ENCODE assay signal across 8 cellular contexts in genomic region chr2:70248810-70249438, GRCh38. TPM values are rescaled to one million over a fixed set of nuclear protein-coding genes. Genes with fewer than 3 reads are reported as not detected.
DNase-seq lines count a peak whose midpoint lies in the region; ATAC-seq and TF ChIP-seq lines count a peak whose summit lies in the region.

No MANE protein-coding gene starts in this region.

- peak overlapping the region; percentile 73 for H3K4me2 ChIP-seq in trophoblast cell (ENCODE audit: low read length)

- no peak overlapping the region for H2AFZ ChIP-seq in trophoblast cell (ENCODE audit: insufficient read depth, low read length, poor library complexity)

- H3K27ac ChIP-seq in RWPE2 (ENCODE audit: poor library complexity, severe bottlenecking) (peak overlapping the region; percentile 89), trophoblast cell (ENCODE audit: low read depth, low read length) (peak overlapping the region; percentile 95), tibial artery (peak overlapping the region; percentile 90 to 95)

- H4K91ac ChIP-seq in trophoblast cell (ENCODE audit: low read depth, low read length), result no peak overlapping the region

- H2BK5ac ChIP-seq in trophoblast cell (ENCODE audit: low read depth, low read length, poor library complexity), result no peak overlapping the region

- H3K27ac Mint-ChIP-seq in glutamatergic neuron (ENCODE audit: unreplicated experiment), result peak overlapping the region; percentile 100

- TF ChIP-seq CTCF in RWPE2 (IDR thresholded peaks at IDR 0.05; ENCODE audit: poor library complexity, severe bottlenecking) (no peak), glutamatergic neuron (IDR thresholded peaks at IDR 0.05; ENCODE audit: partially characterized antibody, unreplicated experiment) (no peak), tibial artery (IDR thresholded peaks at IDR 0.05) (no peak)

- H3K4ac ChIP-seq in trophoblast cell (ENCODE audit: low read depth, low read length), result no peak overlapping the region

- peak overlapping the region; percentile 62 for H4K8ac ChIP-seq in trophoblast cell (ENCODE audit: low read depth, low read length)

- WGBS in trophoblast cell (ENCODE audit: extremely low coverage, insufficient coverage, insufficient read length), result no CpG with 5 or more reads among the region's 24 CpGs

- no peak overlapping the region for H3K18ac ChIP-seq in trophoblast cell (ENCODE audit: low read length)

- H3K4me1 ChIP-seq in RWPE2 (ENCODE audit: insufficient read depth, poor library complexity, severe bottlenecking), result peaks cover 7% of the 10 kb centered on the region
- peaks cover 0 to 4% of the 10 kb centered on the region in 2 experiments for H3K4me1 ChIP-seq in trophoblast cell (ENCODE audit: control insufficient read depth in 1 of 2, insufficient read depth in 2 of 2, low read length in 2 of 2)
- H3K4me1 ChIP-seq in tibial artery, result peaks cover 0 to 32% (median 22%) of the 10 kb centered on the region in 4 donors

- no peak overlapping the region for H2AK5ac ChIP-seq in trophoblast cell (ENCODE audit: low read length)

- H3K4me3 ChIP-seq in Jurkat, Clone E6-1 (ENCODE audit: low read length), result peak overlapping the region; percentile 99
- peak overlapping the region; percentile 90 for H3K4me3 ChIP-seq in RWPE2 (ENCODE audit: severe bottlenecking)
- H3K4me3 ChIP-seq in trophoblast cell (ENCODE audit: low read depth, low read length), result peak overlapping the region; percentile 3
- peak overlapping the region; percentile 73 to 88 for H3K4me3 ChIP-seq in tibial artery

- peak overlapping the region; percentile 89 for H3K4me3 Mint-ChIP-seq in glutamatergic neuron (ENCODE audit: unreplicated experiment)

- no peak overlapping the region for H3K14ac ChIP-seq in trophoblast cell (ENCODE audit: low read length)

- peaks cover 9% of the 10 kb centered on the region for H3K79me1 ChIP-seq in trophoblast cell (ENCODE audit: low read length)

- intact Hi-C loops in tibial artery (cut with DNase I; ENCODE audit: low total_unique reads), result loop anchor here (10.0 kb wide), 2 partner anchors 46 to 334 kb away; partner anchors contain the start of genes MXD1 and SNRPG

- H3K27me3 ChIP-seq in RWPE2 (ENCODE audit: insufficient read depth, poor library complexity, severe bottlenecking), result no peaks in the 10 kb centered on the region
- no peaks in the 10 kb centered on the region for H3K27me3 ChIP-seq in trophoblast cell (ENCODE audit: insufficient read depth, low read length)
- H3K27me3 ChIP-seq in tibial artery, result no peaks in the 10 kb centered on the region

- H3K9ac ChIP-seq in trophoblast cell (ENCODE audit: low read length), result peak overlapping the region; percentile 80

- ATAC-seq in GM21576 (IDR thresholded peaks at IDR 0.05; ENCODE audit: unreplicated experiment) (peak; percentile 46), RWPE2 (ENCODE audit: low read depth) (peak; percentile 53)

- H3K4me1 Mint-ChIP-seq in glutamatergic neuron (ENCODE audit: low read depth, unreplicated experiment), result peaks cover 6% of the 10 kb centered on the region

- H4K12ac ChIP-seq in trophoblast cell (ENCODE audit: low read depth, low read length), result no peak overlapping the region

- H3K9me3 ChIP-seq in RWPE2 (ENCODE audit: severe bottlenecking) (no peaks in the 10 kb centered on the region), trophoblast cell (ENCODE audit: insufficient read depth, low read depth, low read length) (no peaks in the 10 kb centered on the region), tibial artery (no peaks in the 10 kb centered on the region)

- H3K27me3 Mint-ChIP-seq in glutamatergic neuron (ENCODE audit: unreplicated experiment), result peaks cover 14% of the 10 kb centered on the region

- peaks cover 14% of the 10 kb centered on the region; the same call in 1 of the 2 replicates for H3K36me3 ChIP-seq in RWPE2 (ENCODE audit: low read depth)
- H3K36me3 ChIP-seq in trophoblast cell (ENCODE audit: control insufficient read depth in 1 of 2, insufficient read depth in 2 of 2, low read length in 2 of 2), result peaks cover 0 to 4% of the 10 kb centered on the region in 2 experiments
- no peaks in the 10 kb centered on the region for H3K36me3 ChIP-seq in tibial artery

- peaks cover 14% of the 10 kb centered on the region for H3K79me2 ChIP-seq in trophoblast cell (ENCODE audit: control insufficient read depth, insufficient read depth, low read length, poor library complexity)

- DNase-seq in COLO668 (lab: John Stamatoyannopoulos, UW; ENCODE audit: unreplicated experiment) (peak; percentile 91), RWPE2 (ENCODE audit: low spot score) (peak; percentile 66), glutamatergic neuron (peak; percentile 86), trophoblast cell (peak; percentile 82 to 94), tibial artery (peak; percentile 92)
- no peak for DNase-seq in Jurkat, Clone E6-1 (ENCODE audit: low read depth, low spot score)
- peak; percentile 90 for DNase-seq in activated naive CD4-positive, alpha-beta T cell treated with Interleukin-2 at 50 U/mL for 16 hours

- peaks cover 4% of the 10 kb centered on the region for H3K36me3 Mint-ChIP-seq in glutamatergic neuron (ENCODE audit: unreplicated experiment)

- no peak overlapping the region for H2BK12ac ChIP-seq in trophoblast cell (ENCODE audit: low read length)

- H3K9me3 Mint-ChIP-seq in glutamatergic neuron (ENCODE audit: unreplicated experiment), result peaks cover 21% of the 10 kb centered on the region

- H2BK120ac ChIP-seq in trophoblast cell (ENCODE audit: insufficient read depth, low read length, poor library complexity), result no peak overlapping the region

- no peak overlapping the region for H3K23ac ChIP-seq in trophoblast cell (ENCODE audit: low read length)

RNA-seq across cellular contexts. Expression of gene TIA1, which starts 0.5 kb away (rescaled TPM):
- polyA plus RNA-seq in Jurkat, Clone E6-1 (2012; ENCODE audit: insufficient read depth, insufficient read length), result 150 TPM
- 403 TPM for total RNA-seq in glutamatergic neuron (ENCODE audit: unreplicated experiment)
- polyA plus RNA-seq in trophoblast cell (2013), result 78.8 and 80.7 TPM in 2 replicates

RNA-seq across cellular contexts. Expression of gene PCYOX1, which starts 9.0 kb away (rescaled TPM):
- polyA plus RNA-seq in Jurkat, Clone E6-1 (2012; ENCODE audit: insufficient read depth, insufficient read length), result 9.9 TPM
- total RNA-seq in glutamatergic neuron (ENCODE audit: unreplicated experiment), result 45.7 TPM
- polyA plus RNA-seq in trophoblast cell (2013), result 55.0 and 58.1 TPM in 2 replicates

RNA-seq across cellular contexts. Expression of gene SNRPG, which starts 44.6 kb away (rescaled TPM):
- 688 TPM for polyA plus RNA-seq in Jurkat, Clone E6-1 (2012; ENCODE audit: insufficient read depth, insufficient read length)
- 114 TPM for total RNA-seq in glutamatergic neuron (ENCODE audit: unreplicated experiment)
- polyA plus RNA-seq in trophoblast cell (2013), result 304 and 315 TPM in 2 replicates

RNA-seq across cellular contexts. Expression of gene FAM136A, which starts 52.9 kb away (rescaled TPM):
- polyA plus RNA-seq in Jurkat, Clone E6-1 (2012; ENCODE audit: insufficient read depth, insufficient read length), result 93.3 TPM
- total RNA-seq in glutamatergic neuron (ENCODE audit: unreplicated experiment), result 17.3 TPM
- 31.3 and 31.9 TPM in 2 replicates for polyA plus RNA-seq in trophoblast cell (2013)

RNA-seq across cellular contexts. Expression of gene C2orf42, which starts 58.1 kb away (rescaled TPM):
- polyA plus RNA-seq in Jurkat, Clone E6-1 (2012; ENCODE audit: insufficient read depth, insufficient read length), result 13.3 TPM
- 11.0 TPM for total RNA-seq in glutamatergic neuron (ENCODE audit: unreplicated experiment)
- polyA plus RNA-seq in trophoblast cell (2013), result 5.9 and 6.8 TPM in 2 replicates

Comparison
In these comparisons a context has a peak if more than half of its experiments do, and no peak if none do; other contexts are left out.
1. H3K4me3 ChIP-seq: peak in every context shown above with its lines; median percentile 99 in Jurkat, Clone E6-1; 90 in RWPE2; 80 in tibial artery; 3 in trophoblast cell.